8 cellular contexts compared by ENCODE assay signal in genomic region chr15:40103124-40103858, GRCh38. TPM values are rescaled to one million over a fixed set of nuclear protein-coding genes. Genes with fewer than 3 reads are reported as not detected.
DNase-seq lines count a peak whose midpoint lies in the region; ATAC-seq and TF ChIP-seq lines count a peak whose summit lies in the region.

No MANE protein-coding gene starts in this region.

- H4K8ac ChIP-seq in neuronal stem cell (ENCODE audit: low read depth, low read length): no peak overlapping the region

- peaks cover 28% of the 10 kb centered on the region for H3F3A ChIP-seq in SK-N-SH (replicated peaks; ENCODE audit: insufficient read depth)

- no peak for ATAC-seq in HG02571 (IDR thresholded peaks at IDR 0.05; ENCODE audit: unreplicated experiment)

- H2AFZ ChIP-seq in SK-N-SH (ENCODE audit: low read depth) (peak overlapping the region; percentile 5; the same call in 1 of the 2 replicates), neuronal stem cell (ENCODE audit: low read length) (no peak overlapping the region)

- no peaks in the 10 kb centered on the region for H3K79me1 ChIP-seq in neuronal stem cell (ENCODE audit: low read depth, low read length)

- peak in 1 of 2 experiments; percentile 82; a peak in 2 of 4 replicates for TF ChIP-seq EP300 in SK-N-SH (IDR thresholded peaks at IDR 0.05; ENCODE audit: borderline replicate concordance in 1 of 2, low read depth in 1 of 2, low read length in 1 of 2)

- peak overlapping the region; percentile 16; the same call in 1 of the 2 replicates for H3K4me3 ChIP-seq in LNCaP clone FGC (ENCODE audit: low read depth, low read length)
- no peak overlapping the region for H3K4me3 ChIP-seq in SK-N-SH (ENCODE audit: low read depth in 2 of 2, low read length in 1 of 2)
- H3K4me3 ChIP-seq in neuronal stem cell (ENCODE audit: low read length in 2 of 2): peak overlapping the region in 1 of 2 donors; percentile 9

- H3K18ac ChIP-seq in neuronal stem cell (ENCODE audit: low read length): peak overlapping the region; percentile 71

- H3K9ac ChIP-seq in SK-N-SH (no peak overlapping the region; the same call in 1 of the 2 replicates), neuronal stem cell (ENCODE audit: low read depth, low read length, poor library complexity) (peak overlapping the region; percentile 46)

- H3K9me2 ChIP-seq in SK-N-SH: no peaks in the 10 kb centered on the region

- H3K4ac ChIP-seq in neuronal stem cell (ENCODE audit: low read length): no peak overlapping the region

- CTCF ChIA-PET in SK-N-SH (lab: Yijun Ruan, JAX): interaction anchor here (0.7 to 13.1 kb wide), 16 partner anchors 12 to 171 kb away, joined by 3 to 153 read pairs (median 8); partner anchors contain the start of gene BUB1B

- H2AK5ac ChIP-seq in neuronal stem cell (ENCODE audit: low read depth, low read length): no peak overlapping the region

- H3K27ac ChIP-seq in SK-N-SH (ENCODE audit: low read depth in 2 of 2, low read length in 1 of 2): peak overlapping the region; percentile 49 to 97; a peak in 3 of 4 replicates
- H3K27ac ChIP-seq in neuronal stem cell (replicated peaks; ENCODE audit: low read length): no peak overlapping the region

- TF ChIP-seq RAD21 in SK-N-SH (IDR thresholded peaks at IDR 0.05; ENCODE audit: low read length): 0 out of 2 replicates have a peak, but pooled peaks have one; percentile 16

- H3K27me3 ChIP-seq in SK-N-SH (ENCODE audit: insufficient read depth) (no peaks in the 10 kb centered on the region), neuronal stem cell (ENCODE audit: control insufficient read depth in 3 of 3, insufficient read depth in 3 of 3, low read depth in 1 of 3, low read length in 3 of 3) (peaks cover 0 to 9% (median 0%) of the 10 kb centered on the region in 3 experiments)

- peaks cover 43 to 68% of the 10 kb centered on the region in 2 experiments for H3K4me1 ChIP-seq in SK-N-SH (ENCODE audit: control insufficient read depth in 1 of 2, insufficient read depth in 2 of 2, low read depth in 1 of 2, low read length in 1 of 2)
- peaks cover 33 to 53% of the 10 kb centered on the region in 2 donors for H3K4me1 ChIP-seq in neuronal stem cell (ENCODE audit: control insufficient read depth in 2 of 2, insufficient read depth in 1 of 2, low read depth in 1 of 2, low read length in 2 of 2)

- DNase-seq in ACHN: peak; percentile 49
- peak; percentile 83 for DNase-seq in LNCaP clone FGC (ENCODE audit: low read depth)
- peak; percentile 91 for DNase-seq in SK-N-SH
- DNase-seq in foreskin melanocyte: peak; percentile 83
- DNase-seq in neuronal stem cell (ENCODE audit: low spot score): no peak
- DNase-seq in T-helper 1 cell: no peak
- DNase-seq in KG1 (lab: John Stamatoyannopoulos, UW): no peak

- no peak overlapping the region for H2BK15ac ChIP-seq in neuronal stem cell (ENCODE audit: low read length)

- H4K91ac ChIP-seq in neuronal stem cell (ENCODE audit: low read depth, low read length, poor library complexity): no peak overlapping the region

- no peak overlapping the region for H2BK120ac ChIP-seq in neuronal stem cell (ENCODE audit: low read depth, low read length)

- peak overlapping the region; percentile 43; the same call in 1 of the 2 replicates for H3K4me2 ChIP-seq in SK-N-SH
- peak overlapping the region; percentile 54 for H3K4me2 ChIP-seq in neuronal stem cell (ENCODE audit: insufficient read depth, low read length, poor library complexity, severe bottlenecking)

- H3K36me3 ChIP-seq in SK-N-SH (replicated peaks in 1 of 2; ENCODE audit: control insufficient read depth in 1 of 2, insufficient read depth in 2 of 2, low read length in 1 of 2) (no peaks in the 10 kb centered on the region), neuronal stem cell (replicated peaks in 1 of 2; ENCODE audit: control insufficient read depth in 2 of 2, insufficient read depth in 2 of 2, low read length in 2 of 2) (peaks cover 2 to 8% of the 10 kb centered on the region in 2 donors)

- POLR2A ChIA-PET in SK-N-SH (lab: Yijun Ruan, JAX): interaction anchor here (0.8 kb wide), 1 partner anchor 65 kb away, joined by 3 read pairs; no protein-coding TSS in a partner anchor

- TF ChIP-seq CTCF in LNCaP clone FGC (IDR thresholded peaks at IDR 0.05; ENCODE audit: control insufficient read depth, extremely low read depth, insufficient read depth) (no peak), SK-N-SH (IDR thresholded peaks at IDR 0.05) (no peak)

- H4K20me1 ChIP-seq in SK-N-SH (ENCODE audit: insufficient read depth): no peaks in the 10 kb centered on the region

- H2BK12ac ChIP-seq in neuronal stem cell (ENCODE audit: low read length): no peak overlapping the region

- H3K79me2 ChIP-seq in SK-N-SH (ENCODE audit: insufficient read depth): no peaks in the 10 kb centered on the region

- in situ Hi-C loops in ACHN (cut with HindIII; ENCODE audit: low pct_ligation_motif_present, low pct_unique_long_range_greater_than_20kb, low sequenced_read_pairs): no loop called here

- H3K9me3 ChIP-seq in SK-N-SH (no peaks in the 10 kb centered on the region), neuronal stem cell (replicated peaks in 1 of 2; ENCODE audit: control insufficient read depth in 2 of 2, insufficient read depth in 1 of 2, low read depth in 1 of 2, low read length in 2 of 2) (no peaks in the 10 kb centered on the region)

- WGBS in SK-N-SH (ENCODE audit: low lambda C conversion rate): 7% methylated on average over 20 of the region's 28 CpGs
- no CpG with 5 or more reads among the region's 28 CpGs for WGBS in neuronal stem cell (ENCODE audit: extremely low coverage in 2 of 2, insufficient read length in 2 of 2, insufficient replicate concordance in 1 of 2), 2 donors

- no peak overlapping the region for H3K23ac ChIP-seq in neuronal stem cell (ENCODE audit: low read depth, low read length, poor library complexity)

- H2BK5ac ChIP-seq in neuronal stem cell (ENCODE audit: low read length): no peak overlapping the region

- no peak overlapping the region for H3K14ac ChIP-seq in neuronal stem cell (ENCODE audit: low read length)

TF ChIP-seq in SK-N-SH, 30 proteins besides CTCF, POLR2A, EP300 and RAD21 (continues in another document):
- TF ChIP-seq GATA2 (CRISPR knock-in tag; IDR thresholded peaks at IDR 0.05) (peak; percentile 40; the same call in 1 of the 2 replicates), USF1 (IDR thresholded peaks at IDR 0.05; ENCODE audit: borderline replicate concordance, low read depth) (peak; percentile 85), REST (IDR thresholded peaks at IDR 0.05; ENCODE audit: low read depth, low read length) (no peak), USF2 (IDR thresholded peaks at IDR 0.05; ENCODE audit: borderline replicate concordance, low read depth, low read length) (peak; percentile 57; the same call in 1 of the 2 replicates), TCF12 (IDR thresholded peaks at IDR 0.05) (peak; percentile 63; the same call in 1 of the 2 replicates), GABPA (IDR thresholded peaks at IDR 0.05; ENCODE audit: low read depth) (no peak), EZH2phosphoT487 (IDR thresholded peaks at IDR 0.05; ENCODE audit: borderline replicate concordance, low read depth) (no peak), JUND (IDR thresholded peaks at IDR 0.05) (no peak), CHD2 (IDR thresholded peaks at IDR 0.05; ENCODE audit: low read length, partially characterized antibody) (peak; percentile 80), POLR2AphosphoS5 (IDR thresholded peaks at IDR 0.05; ENCODE audit: low read depth, low read length) (no peak)

RNA-seq across cellular contexts. Expression of gene BMF, which starts 5.4 kb away (rescaled TPM):
- 0.72 and 1.0 TPM in 2 replicates for polyA plus RNA-seq in SK-N-SH (2012; rRNA removed)
- 0.58 and 0.64 TPM in 2 replicates for polyA plus RNA-seq in SK-N-SH (2012; cell fraction: cytosol; rRNA removed)
- polyA plus RNA-seq in SK-N-SH (2012; cell fraction: nucleus; rRNA removed): 2.2 and 2.5 TPM in 2 replicates
- polyA plus RNA-seq in neuronal stem cell (2013, experiment 1 of 2): 6.6 TPM
- polyA plus RNA-seq in neuronal stem cell (2013, experiment 2 of 2): 6.6 TPM

RNA-seq across cellular contexts. Expression of gene BUB1B, which starts 57.6 kb away (rescaled TPM):
- polyA plus RNA-seq in SK-N-SH (2012; rRNA removed): 12.6 and 13.8 TPM in 2 replicates
- 10.8 and 12.4 TPM in 2 replicates for polyA plus RNA-seq in SK-N-SH (2012; cell fraction: cytosol; rRNA removed)
- polyA plus RNA-seq in SK-N-SH (2012; cell fraction: nucleus; rRNA removed): 17.3 and 38.5 TPM in 2 replicates
- polyA plus RNA-seq in neuronal stem cell (2013, experiment 1 of 2): 55.5 TPM
- 55.2 TPM for polyA plus RNA-seq in neuronal stem cell (2013, experiment 2 of 2)

Comparison
In these comparisons a context has a peak if more than half of its experiments do, and no peak if none do; other contexts are left out.
1. DNase-seq: peak in ACHN (single experiment), LNCaP clone FGC (single experiment), SK-N-SH (single experiment) and foreskin melanocyte (single experiment); none in neuronal stem cell (single experiment), T-helper 1 cell (0 of 5) and KG1 (single experiment).